1 cellular context compared by ENCODE assay signal in genomic region chr3:4988815-4989648, GRCh38.
TF ChIP-seq lines count a peak whose summit lies in the region.

No MANE protein-coding gene starts in this region.

TF ChIP-seq in GM23338, 12 proteins besides CTCF, POLR2A, EP300 and RAD21 (continued from another document):
- no peak for TF ChIP-seq REST (IDR thresholded peaks at IDR 0.05; ENCODE audit: unreplicated experiment)
- TF ChIP-seq STAT1 (IDR thresholded peaks at IDR 0.05; ENCODE audit: unreplicated experiment): no peak
- TF ChIP-seq NANOG (IDR thresholded peaks at IDR 0.05; ENCODE audit: borderline replicate concordance): no peak
